12 cellular contexts compared by ENCODE assay signal in the genomic region with DNA sequence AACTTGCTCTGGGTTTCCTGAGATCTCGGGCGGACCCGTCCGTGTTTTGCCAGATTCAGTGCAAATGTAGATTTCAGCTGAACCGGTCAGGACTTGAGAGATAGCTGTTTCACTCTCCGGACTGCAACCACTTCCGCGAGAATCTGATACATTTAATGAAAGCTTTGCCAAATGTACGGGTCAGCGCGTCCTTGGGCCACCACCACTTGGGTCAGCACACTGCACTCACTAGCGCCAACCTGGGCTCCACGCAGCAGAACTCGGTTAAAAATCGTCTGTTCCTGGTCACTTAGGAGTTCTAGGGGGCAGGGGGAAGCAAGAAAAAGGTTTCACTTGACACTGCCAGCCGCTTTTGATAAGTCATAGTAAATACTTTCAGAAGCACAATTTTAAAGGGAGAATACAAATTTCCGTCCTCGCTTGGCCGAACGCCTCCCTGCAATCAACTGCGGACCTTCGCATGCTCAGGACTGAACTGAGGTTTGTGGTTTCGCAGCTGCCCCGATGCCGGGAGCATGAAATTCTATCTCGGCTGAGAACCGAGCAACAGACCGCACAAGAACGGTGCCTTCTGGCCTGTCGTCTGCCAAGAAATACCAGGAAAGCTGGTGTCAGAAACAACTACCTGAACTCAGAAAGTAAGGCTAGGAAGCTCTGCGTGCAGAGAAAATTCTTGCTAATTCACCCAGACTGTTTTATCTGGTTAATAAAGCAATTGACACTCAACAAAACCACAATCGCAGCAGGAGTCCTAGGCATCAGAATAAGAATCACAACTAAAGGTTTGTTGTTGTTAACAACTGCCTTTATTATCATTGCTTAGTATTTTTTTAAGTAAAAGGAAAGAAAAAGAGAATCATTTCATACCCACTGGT. TPM values are rescaled to one million over a fixed set of nuclear protein-coding genes. Genes with fewer than 3 reads are reported as not detected.
DNase-seq lines count a peak whose midpoint lies in the region; ATAC-seq and TF ChIP-seq lines count a peak whose summit lies in the region.
"Had no signal": no experiment of that assay in that cellular context is flagged by ENCODE, and none has a peak within 500 bp of the region (broad histone marks: within the 10 kb centered on the region; RNA-seq: fewer than 3 reads in every experiment).

No MANE protein-coding gene starts in this region.

- DNase-seq in HEK293T (ENCODE audit: extremely low spot score): no peak
- DNase-seq in RPMI7951 (ENCODE audit: low read depth): peak; percentile 50
- DNase-seq in iPS DF 6.9 (ENCODE audit: low read depth, low spot score): no peak
- no peak for DNase-seq in posterior vena cava (ENCODE audit: low spot score)
- no peak for DNase-seq in middle frontal gyrus (ENCODE audit: extremely low spot score, low spot score)
- DNase-seq: activated gamma-delta T cell, GOT3, sigmoid colon, upper lobe of left lung had no signal

- peaks cover 53% of the 10 kb centered on the region for H3K27me3 ChIP-seq in iPS DF 6.9 (ENCODE audit: control insufficient read depth, insufficient read depth, low read length)
- H3K27me3 ChIP-seq in skeletal muscle tissue (ENCODE audit: control insufficient read depth in 3 of 3, insufficient read depth in 3 of 3, low read length in 3 of 3): peaks cover 56 to 70% (median 67%) of the 10 kb centered on the region in 3 donors

- no peaks in the 10 kb centered on the region for H3K36me3 ChIP-seq in iPS DF 6.9 (ENCODE audit: control insufficient read depth, insufficient read depth, low read length)
- no peaks in the 10 kb centered on the region for H3K36me3 ChIP-seq in skeletal muscle tissue (ENCODE audit: control insufficient read depth in 3 of 3, insufficient read depth in 3 of 3, low read length in 3 of 3)
- H3K36me3 ChIP-seq: sigmoid colon, upper lobe of left lung had no signal

- POLR2A ChIA-PET in HEK293T (lab: Yijun Ruan, JAX): interaction anchor here (0.6 kb wide), 1 partner anchor 16 kb away, joined by 3 read pairs; no protein-coding TSS in a partner anchor

- ATAC-seq in GM19395 (IDR thresholded peaks at IDR 0.05; ENCODE audit: unreplicated experiment) (no peak), GM18517 (IDR thresholded peaks at IDR 0.05; ENCODE audit: unreplicated experiment) (no peak)

- H3K9ac ChIP-seq in skeletal muscle tissue (ENCODE audit: low read depth in 1 of 3, low read length in 3 of 3): peak overlapping the region in 1 of 3 donors; percentile 2

- no peak overlapping the region for H3K27ac ChIP-seq in iPS DF 6.9 (ENCODE audit: low read length)
- H3K27ac ChIP-seq in skeletal muscle tissue (ENCODE audit: low read depth, low read length): no peak overlapping the region
- H3K27ac ChIP-seq: upper lobe of left lung had no signal

- no CpG with 5 or more reads among the region's 32 CpGs for WGBS in iPS DF 6.9 (ENCODE audit: insufficient coverage, insufficient read length)

- no peaks in the 10 kb centered on the region for H3K9me3 ChIP-seq in iPS DF 6.9 (ENCODE audit: control insufficient read depth, insufficient read depth, low read length)
- H3K9me3 ChIP-seq in skeletal muscle tissue (ENCODE audit: control insufficient read depth in 3 of 3, low read length in 3 of 3): peaks cover 0 to 2% (median 0%) of the 10 kb centered on the region in 3 donors
- H3K9me3 ChIP-seq: sigmoid colon, upper lobe of left lung had no signal

- CTCF ChIA-PET in HEK293T (lab: Yijun Ruan, JAX): interaction anchor here (0.5 to 1.0 kb wide), 2 partner anchors 27 to 509 kb away, joined by 3 read pairs; no protein-coding TSS in a partner anchor

- H3K4me3 ChIP-seq in iPS DF 6.9 (ENCODE audit: low read length): peak overlapping the region; percentile 11; the same call in 1 of the 2 replicates
- peak overlapping the region; percentile 33 to 55 (median 41) for H3K4me3 ChIP-seq in skeletal muscle tissue (ENCODE audit: low read length in 3 of 3)

- intact Hi-C loops in posterior vena cava (cut with DNase I): no loop called here

- peaks cover 6% of the 10 kb centered on the region; the same call in 1 of the 2 replicates for H3K4me1 ChIP-seq in iPS DF 6.9 (ENCODE audit: control insufficient read depth, insufficient read depth, low read length)
- H3K4me1 ChIP-seq in skeletal muscle tissue (ENCODE audit: control insufficient read depth in 3 of 3, insufficient read depth in 3 of 3, low read length in 3 of 3): peaks cover 2 to 20% (median 4%) of the 10 kb centered on the region in 3 donors

TF ChIP-seq in HEK293T, 16 proteins besides CTCF, POLR2A, EP300 and RAD21:
- TF ChIP-seq L3MBTL2 (conservative IDR thresholded peaks at IDR 0.05) (peak; percentile 49; the same call in 1 of the 2 replicates), HDGF (IDR thresholded peaks at IDR 0.05; ENCODE audit: borderline replicate concordance) (no peak), FOXA1 (IDR thresholded peaks at IDR 0.05) (no peak), NFRKB (IDR thresholded peaks at IDR 0.05) (no peak)

RNA-seq across cellular contexts. Expression of a gene that starts 4.2 kb away (rescaled TPM):
- not detected in 2 replicates for total RNA-seq in RPMI7951 (2014; rRNA removed; shearing (Covaris generic))
- total RNA-seq in skeletal muscle tissue (0.52 TPM), posterior vena cava (not detected)
- total RNA-seq: upper lobe of left lung had no signal
